Comparison of ENCODE assay signal across 21 cellular contexts in genomic region chr3:178260887-178261286, GRCh38.
DNase-seq lines count a peak whose midpoint lies in the region; ATAC-seq, FAIRE-seq and TF ChIP-seq lines count a peak whose summit lies in the region.
"Had no signal": no experiment of that assay in that cellular context is flagged by ENCODE, and none has a peak within 500 bp of the region (broad histone marks: within the 10 kb centered on the region; RNA-seq: fewer than 3 reads in every experiment).

No MANE protein-coding gene starts in this region.

- ATAC-seq in A549 = no peak
- ATAC-seq in K562 = peak; percentile 88
- ATAC-seq in mucosa of descending colon = peak; percentile 36
- ATAC-seq: activated T-helper 17 cell treated with anti-CD3 and anti-CD28 coated beads, Interleukin-2, amount 50 U/mL, for 72 hours; Panc1; upper lobe of right lung had no signal

- H3K4me1 ChIP-seq in A549 (no peaks in the 10 kb centered on the region), K562 (replicated peaks in 1 of 2; ENCODE audit: control insufficient read depth in 2 of 2, insufficient read depth in 2 of 2, low read length in 2 of 2) (peaks cover 0 to 34% of the 10 kb centered on the region in 2 experiments; a peak in 3 of 5 replicates), mucosa of descending colon (ENCODE audit: low read depth) (no peaks in the 10 kb centered on the region)
- H3K4me1 ChIP-seq: upper lobe of right lung had no signal

- H4K20me1 ChIP-seq in K562 (replicated peaks; ENCODE audit: control insufficient read depth, insufficient read depth, low read length) = no peaks in the 10 kb centered on the region

- no peak for DNase-seq in A549 (ENCODE audit: low read depth in 1 of 2, low spot score in 1 of 2)
- peak; percentile 12 for DNase-seq in M059J (ENCODE audit: low read depth)
- DNase-seq in K562 (ENCODE audit: extremely low read depth in 1 of 4, low spot score in 3 of 4) = peak; percentile 24 to 83 (median 50)
- no peak for DNase-seq in mucosa of descending colon
- no peak for DNase-seq in NCI-H2196 (lab: John Stamatoyannopoulos, UW; ENCODE audit: unreplicated experiment)
- no peak for DNase-seq in activated CD8-positive, alpha-beta memory T cell treated with anti-CD3 and anti-CD28 coated beads, Interleukin-2, amount 50 U/mL, for 4 hours
- no peak for DNase-seq in middle frontal gyrus (ENCODE audit: extremely low spot score, low spot score)
- DNase-seq in GM12892 (ENCODE audit: insufficient read length) = no peak
- DNase-seq: activated CD8-positive, alpha-beta memory T cell treated with anti-CD3 and anti-CD28 coated beads for 24 hours; CD4-positive, alpha-beta memory T cell; cerebellar nuclear complex; DND-41; NCI-H69; occipital lobe; stimulated activated CD4-positive, alpha-beta T cell treated with anti-CD3 and anti-CD28 coated beads, Interleukin-12 subunit alpha, Interleukin-12 subunit beta, amount 100 ng/mL, for 4 hours; stimulated activated naive CD4-positive, alpha-beta T cell treated with Interleukin-2 at 50 U/mL for 16 hours; upper lobe of right lung had no signal

- TF ChIP-seq CTCF in A549 (IDR thresholded peaks at IDR 0.05) (no peak), K562 (IDR thresholded peaks at IDR 0.05 in 2 of 3, conservative IDR thresholded peaks at IDR 0.05 in 1 of 3; ENCODE audit: insufficient read depth in 2 of 3, low read depth in 1 of 3, low read length in 3 of 3) (no peak), mucosa of descending colon (IDR thresholded peaks at IDR 0.05) (no peak)

- in situ Hi-C loops in K562 (cut with MboI) = no loop called here

- H3K9me3 ChIP-seq in A549 (no peaks in the 10 kb centered on the region), K562 (replicated peaks; ENCODE audit: control insufficient read depth, insufficient read depth, low read depth, low read length) (no peaks in the 10 kb centered on the region), mucosa of descending colon (no peaks in the 10 kb centered on the region)
- H3K9me3 ChIP-seq: upper lobe of right lung had no signal

- CTCF ChIA-PET in A549 (lab: Yijun Ruan, JAX) (no interaction called here), K562 (lab: Yijun Ruan, JAX; ENCODE audit: low intra/inter-chr PET ratio) (no interaction called here)

- H3K4me3 ChIP-seq in A549 (no peak overlapping the region), K562 (no peak overlapping the region), mucosa of descending colon (no peak overlapping the region)
- H3K4me3 ChIP-seq: upper lobe of right lung had no signal

- 31% methylated on average over 3 of the region's 3 CpGs for WGBS in A549 (ENCODE audit: missing lambda C conversion rate)
- WGBS in K562 (ENCODE audit: insufficient coverage, low coverage, missing lambda C conversion rate) = 2% methylated on average over 3 of the region's 3 CpGs

- H2AFZ ChIP-seq in K562 (ENCODE audit: low read depth, low read length) = peak overlapping the region; percentile 81

- TF ChIP-seq POLR2A in A549 (IDR thresholded peaks at IDR 0.05; ENCODE audit: low read length) (no peak), K562 (conservative IDR thresholded peaks at IDR 0.05) (no peak), GM12892 (IDR thresholded peaks at IDR 0.05; ENCODE audit: low read depth, low read length) (no peak)

- no peak for TF ChIP-seq EP300 in A549 (IDR thresholded peaks at IDR 0.05)
- peak; percentile 96 for TF ChIP-seq EP300 in K562 (IDR thresholded peaks at IDR 0.05; ENCODE audit: low read length)

- FAIRE-seq in A549 (lab: Jason Lieb, UNC) = no peak
- FAIRE-seq in K562 (lab: Jason Lieb, UNC) = peak; percentile 92
- no peak for FAIRE-seq in GM12892 (lab: Jason Lieb, UNC)
- FAIRE-seq: islet of Langerhans had no signal

- no peaks in the 10 kb centered on the region for H3K27me3 ChIP-seq in K562 (ENCODE audit: control insufficient read depth in 2 of 2, insufficient read depth in 2 of 2, low read length in 2 of 2)
- H3K27me3 ChIP-seq: upper lobe of right lung had no signal

- no peaks in the 10 kb centered on the region for H3K9me1 ChIP-seq in K562 (ENCODE audit: control insufficient read depth, insufficient read depth, low read length)

- TF ChIP-seq RAD21 in A549 (conservative IDR thresholded peaks at IDR 0.05 in 1 of 2, IDR thresholded peaks at IDR 0.05 in 1 of 2) (no peak), K562 (CRISPR knock-in tag; conservative IDR thresholded peaks at IDR 0.05 in 1 of 2, IDR thresholded peaks at IDR 0.05 in 1 of 2) (peak; percentile 11 to 29; a peak in 3 of 4 replicates)

- H3K79me2 ChIP-seq in K562 (ENCODE audit: control insufficient read depth, insufficient read depth, low read length) = no peaks in the 10 kb centered on the region

- intact Hi-C loops in K562 (cut with micrococcal nuclease) = loop anchor here (2.0 to 5.0 kb wide), 2 partner anchors 41 to 90 kb away; no protein-coding TSS in a partner anchor
- intact Hi-C loops in mucosa of descending colon (cut with DNase I, micrococcal nuclease) = no loop called here

- H3K9ac ChIP-seq in K562 (ENCODE audit: insufficient read depth in 1 of 2, low read depth in 2 of 2, low read length in 2 of 2) = peak overlapping the region in 1 of 2 experiments; percentile 59; a peak in 2 of 4 replicates

- no peaks in the 10 kb centered on the region for H3K36me3 ChIP-seq in K562 (ENCODE audit: control insufficient read depth, insufficient read depth, low read length)
- no peaks in the 10 kb centered on the region for H3K36me3 ChIP-seq in mucosa of descending colon (ENCODE audit: low read depth)
- H3K36me3 ChIP-seq: upper lobe of right lung had no signal

- peak overlapping the region; percentile 1; the same call in 1 of the 3 replicates for H3K4me2 ChIP-seq in A549
- H3K4me2 ChIP-seq in K562 (ENCODE audit: insufficient read depth, low read length) = peak overlapping the region; percentile 68

- POLR2A ChIA-PET in A549 (lab: Yijun Ruan, JAX) = no interaction called here
- POLR2A ChIA-PET in K562 (lab: Yijun Ruan, JAX) = interaction anchor here (1.0 to 1.2 kb wide), 2 partner anchors 17 to 18 kb away, joined by 3 read pairs; no protein-coding TSS in a partner anchor

- BruUV-seq in K562 (replicated peaks; lab: Mats Ljungman, UMichigan) = no TSS peak

- H3K27ac ChIP-seq in A549 (no peak overlapping the region), K562 (ENCODE audit: extremely low read depth, low read depth, low read length) (peak overlapping the region; percentile 70)
- H3K27ac ChIP-seq: upper lobe of right lung, VCaP had no signal

TF ChIP-seq in A549, 52 proteins besides CTCF, POLR2A, EP300 and RAD21 (continues in another document):
- TF ChIP-seq HEYL (CRISPR knock-in tag; IDR thresholded peaks at IDR 0.05) (no peak), ELK1 (IDR thresholded peaks at IDR 0.05; ENCODE audit: low read depth, low read length) (no peak), BCL3 (IDR thresholded peaks at IDR 0.05) (no peak), SMC3 (IDR thresholded peaks at IDR 0.05) (no peak), MAX (IDR thresholded peaks at IDR 0.05) (no peak), MYC (IDR thresholded peaks at IDR 0.05; ENCODE audit: borderline replicate concordance, low read length) (no peak)

TF ChIP-seq in K562, 482 proteins besides CTCF, POLR2A, EP300 and RAD21 (continues in another document):
- TF ChIP-seq HDAC8 (tag; IDR thresholded peaks at IDR 0.05) (no peak), MAFF (IDR thresholded peaks at IDR 0.05; ENCODE audit: low read length) (no peak), SRF (CRISPR knock-in tag; IDR thresholded peaks at IDR 0.05) (no peak), NR4A1 (CRISPR knock-in tag; IDR thresholded peaks at IDR 0.05) (no peak), NR4A1 (tag; IDR thresholded peaks at IDR 0.05) (no peak), ZHX1 (conservative IDR thresholded peaks at IDR 0.05; ENCODE audit: low read length) (no peak), ZNF23 (CRISPR knock-in tag; IDR thresholded peaks at IDR 0.05) (no peak), TARDBP (IDR thresholded peaks at IDR 0.05) (no peak), MXI1 (IDR thresholded peaks at IDR 0.05; ENCODE audit: low read depth, low read length) (no peak), NBN (IDR thresholded peaks at IDR 0.05; ENCODE audit: low read depth) (0 out of 2 replicates have a peak, but pooled peaks have one; percentile 56), PURB (CRISPR knock-in tag; IDR thresholded peaks at IDR 0.05; ENCODE audit: low read depth) (no peak), GABPB1 (CRISPR knock-in tag; IDR thresholded peaks at IDR 0.05) (no peak), RFX7 (CRISPR knock-in tag; IDR thresholded peaks at IDR 0.05) (no peak), NFATC3 (IDR thresholded peaks at IDR 0.05) (no peak), ZNF511 (CRISPR knock-in tag; IDR thresholded peaks at IDR 0.05) (no peak), JUNB (CRISPR knock-in tag; conservative IDR thresholded peaks at IDR 0.05) (no peak)

Comparison
In these comparisons a context has a peak if more than half of its experiments do, and no peak if none do; other contexts are left out.
1. ATAC-seq: peak in K562 (single experiment) and mucosa of descending colon (single experiment); none in A549 (0 of 2).
2. DNase-seq: peak in M059J (single experiment) and K562 (4 of 4); none in A549 (0 of 2), mucosa of descending colon (0 of 3), NCI-H2196 (single experiment), activated CD8-positive, alpha-beta memory T cell treated with anti-CD3 and anti-CD28 coated beads, Interleukin-2, amount 50 U/mL, for 4 hours (single experiment), middle frontal gyrus (single experiment) and GM12892 (single experiment).
3. Of the 35 proteins assayed by ChIP-seq in both K562 and A549: peak only in K562: EP300, HDAC2, KDM1A, RAD21 and RNF2; only in A549: none; in both: none; in neither: 27; mixed calls (peak in some experiments, not most) for 3.